In the genomic region with DNA sequence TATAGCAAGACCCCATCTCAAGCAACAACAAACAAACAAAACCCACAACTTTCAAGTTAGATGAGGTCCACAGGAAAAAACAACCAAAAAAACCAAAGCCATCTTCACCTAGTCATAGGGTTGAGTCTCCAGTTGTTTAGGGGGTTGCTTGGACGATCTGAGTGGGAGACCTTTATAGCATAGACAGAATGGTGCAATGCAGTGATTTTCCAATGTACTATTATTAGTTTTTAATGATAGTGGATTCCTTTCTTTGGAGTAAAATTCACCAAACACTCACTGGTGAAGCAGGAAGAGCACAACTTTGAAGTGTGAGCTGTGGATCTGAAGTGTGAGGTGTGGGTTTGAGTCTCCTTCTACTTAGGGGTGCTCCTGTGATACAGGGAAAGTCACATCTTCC, we compare ENCODE assay signal across 2 cellular contexts.
TF ChIP-seq lines count a peak whose summit lies in the region.

No MANE protein-coding gene starts in this region.

TF ChIP-seq in liver, 16 proteins besides CTCF, POLR2A, EP300 and RAD21 (continued from another document):
- TF ChIP-seq RXRA (IDR thresholded peaks at IDR 0.05) (no peak), EGR1 (IDR thresholded peaks at IDR 0.05; ENCODE audit: low read depth in 2 of 2) (no peak)
- TF ChIP-seq, protein P1, sequence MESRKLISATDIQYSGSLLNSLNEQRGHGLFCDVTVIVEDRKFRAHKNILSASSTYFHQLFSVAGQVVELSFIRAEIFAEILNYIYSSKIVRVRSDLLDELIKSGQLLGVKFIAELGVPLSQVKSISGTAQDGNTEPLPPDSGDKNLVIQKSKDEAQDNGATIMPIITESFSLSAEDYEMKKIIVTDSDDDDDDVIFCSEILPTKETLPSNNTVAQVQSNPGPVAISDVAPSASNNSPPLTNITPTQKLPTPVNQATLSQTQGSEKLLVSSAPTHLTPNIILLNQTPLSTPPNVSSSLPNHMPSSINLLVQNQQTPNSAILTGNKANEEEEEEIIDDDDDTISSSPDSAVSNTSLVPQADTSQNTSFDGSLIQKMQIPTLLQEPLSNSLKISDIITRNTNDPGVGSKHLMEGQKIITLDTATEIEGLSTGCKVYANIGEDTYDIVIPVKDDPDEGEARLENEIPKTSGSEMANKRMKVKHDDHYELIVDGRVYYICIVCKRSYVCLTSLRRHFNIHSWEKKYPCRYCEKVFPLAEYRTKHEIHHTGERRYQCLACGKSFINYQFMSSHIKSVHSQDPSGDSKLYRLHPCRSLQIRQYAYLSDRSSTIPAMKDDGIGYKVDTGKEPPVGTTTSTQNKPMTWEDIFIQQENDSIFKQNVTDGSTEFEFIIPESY (IDR thresholded peaks at IDR 0.05) = no peak

TF ChIP-seq in HepG2, 621 proteins besides CTCF, POLR2A, EP300 and RAD21 (continued from another document):
- TF ChIP-seq, protein P2, sequence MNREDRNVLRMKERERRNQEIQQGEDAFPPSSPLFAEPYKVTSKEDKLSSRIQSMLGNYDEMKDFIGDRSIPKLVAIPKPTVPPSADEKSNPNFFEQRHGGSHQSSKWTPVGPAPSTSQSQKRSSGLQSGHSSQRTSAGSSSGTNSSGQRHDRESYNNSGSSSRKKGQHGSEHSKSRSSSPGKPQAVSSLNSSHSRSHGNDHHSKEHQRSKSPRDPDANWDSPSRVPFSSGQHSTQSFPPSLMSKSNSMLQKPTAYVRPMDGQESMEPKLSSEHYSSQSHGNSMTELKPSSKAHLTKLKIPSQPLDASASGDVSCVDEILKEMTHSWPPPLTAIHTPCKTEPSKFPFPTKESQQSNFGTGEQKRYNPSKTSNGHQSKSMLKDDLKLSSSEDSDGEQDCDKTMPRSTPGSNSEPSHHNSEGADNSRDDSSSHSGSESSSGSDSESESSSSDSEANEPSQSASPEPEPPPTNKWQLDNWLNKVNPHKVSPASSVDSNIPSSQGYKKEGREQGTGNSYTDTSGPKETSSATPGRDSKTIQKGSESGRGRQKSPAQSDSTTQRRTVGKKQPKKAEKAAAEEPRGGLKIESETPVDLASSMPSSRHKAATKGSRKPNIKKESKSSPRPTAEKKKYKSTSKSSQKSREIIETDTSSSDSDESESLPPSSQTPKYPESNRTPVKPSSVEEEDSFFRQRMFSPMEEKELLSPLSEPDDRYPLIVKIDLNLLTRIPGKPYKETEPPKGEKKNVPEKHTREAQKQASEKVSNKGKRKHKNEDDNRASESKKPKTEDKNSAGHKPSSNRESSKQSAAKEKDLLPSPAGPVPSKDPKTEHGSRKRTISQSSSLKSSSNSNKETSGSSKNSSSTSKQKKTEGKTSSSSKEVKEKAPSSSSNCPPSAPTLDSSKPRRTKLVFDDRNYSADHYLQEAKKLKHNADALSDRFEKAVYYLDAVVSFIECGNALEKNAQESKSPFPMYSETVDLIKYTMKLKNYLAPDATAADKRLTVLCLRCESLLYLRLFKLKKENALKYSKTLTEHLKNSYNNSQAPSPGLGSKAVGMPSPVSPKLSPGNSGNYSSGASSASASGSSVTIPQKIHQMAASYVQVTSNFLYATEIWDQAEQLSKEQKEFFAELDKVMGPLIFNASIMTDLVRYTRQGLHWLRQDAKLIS (CRISPR knock-in tag; IDR thresholded peaks at IDR 0.05) = no peak
- TF ChIP-seq, protein P3, sequence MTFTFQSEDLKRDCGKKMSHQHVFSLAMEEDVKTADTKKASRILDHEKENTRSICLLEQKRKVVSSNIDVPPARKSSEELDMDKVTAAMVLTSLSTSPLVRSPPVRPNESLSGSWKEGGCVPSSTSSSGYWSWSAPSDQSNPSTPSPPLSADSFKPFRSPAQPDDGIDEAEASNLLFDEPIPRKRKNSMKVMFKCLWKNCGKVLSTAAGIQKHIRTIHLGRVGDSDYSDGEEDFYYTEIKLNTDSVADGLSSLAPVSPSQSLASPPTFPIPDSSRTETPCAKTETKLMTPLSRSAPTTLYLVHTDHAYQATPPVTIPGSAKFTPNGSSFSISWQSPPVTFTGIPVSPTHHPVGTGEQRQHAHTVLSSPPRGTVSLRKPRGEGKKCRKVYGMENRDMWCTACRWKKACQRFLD (CRISPR knock-in tag; IDR thresholded peaks at IDR 0.05; ENCODE audit: borderline replicate concordance) = no peak
- TF ChIP-seq TSC22D2 (CRISPR knock-in tag; IDR thresholded peaks at IDR 0.05; ENCODE audit: borderline replicate concordance) (no peak), PHF5A (CRISPR knock-in tag; IDR thresholded peaks at IDR 0.05; ENCODE audit: low read depth, unreplicated experiment) (no peak)
